In the genomic region with DNA sequence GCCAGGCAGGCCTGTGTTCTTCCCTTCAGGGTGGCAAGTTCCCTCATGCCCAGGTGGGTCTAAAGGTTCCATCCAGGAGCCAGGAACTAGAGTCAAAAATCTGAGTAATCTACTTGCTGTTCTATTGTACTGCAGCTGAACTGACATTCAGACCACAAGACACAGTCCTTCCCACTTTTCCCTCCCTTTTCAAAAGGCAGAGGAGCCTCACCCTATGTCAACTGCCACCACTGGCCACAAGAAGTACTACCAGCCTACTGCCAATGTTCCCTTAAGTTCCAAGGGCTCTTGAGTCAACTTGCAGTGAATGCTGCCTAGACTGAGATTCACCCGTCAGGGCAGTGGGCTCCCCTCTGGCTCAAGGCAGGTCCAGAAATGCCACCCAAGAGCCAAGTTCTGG, we compare ENCODE assay signal across 15 cellular contexts.
DNase-seq lines count a peak whose midpoint lies in the region; ATAC-seq, FAIRE-seq and TF ChIP-seq lines count a peak whose summit lies in the region.
"Had no signal": no experiment of that assay in that cellular context is flagged by ENCODE, and none has a peak within 500 bp of the region (broad histone marks: within the 10 kb centered on the region; RNA-seq: fewer than 3 reads in every experiment).

No MANE protein-coding gene starts in this region.

- peak; percentile 14 for TF ChIP-seq CTCF in bronchial epithelial cell (IDR thresholded peaks at IDR 0.05; ENCODE audit: insufficient read depth, low read length, severe bottlenecking)
- TF ChIP-seq CTCF in ovary (IDR thresholded peaks at IDR 0.05): no peak

- H3K9me3 ChIP-seq in ovary: no peaks in the 10 kb centered on the region

- H3K4me3 ChIP-seq in bronchial epithelial cell (ENCODE audit: low read depth, low read length): no peak overlapping the region
- no peak overlapping the region for H3K4me3 ChIP-seq in ovary

- H3K27ac ChIP-seq in ovary: no peak overlapping the region

- DNase-seq in ELF-1 (ENCODE audit: low read depth, low spot score) (peak; percentile 36), HT1080 (ENCODE audit: low read depth) (peak; percentile 13), bronchial epithelial cell (ENCODE audit: low read depth) (peak; percentile 66), iPS DF 4.7 (ENCODE audit: extremely low read depth, low spot score) (peak; percentile 7), ovary (no peak), NCI-H2227 treated with DMSO at 0.1 percent for 48 hours (lab: John Stamatoyannopoulos, UW) (no peak)
- DNase-seq: CD8-positive, alpha-beta T cell; KG1; NCI-H1417 treated with DMSO at 0.1 percent for 48 hours; NCI-H2029; NCI-H526; NK-92 treated with Interleukin-12 subunit alpha and Interleukin-12 subunit beta, amount 100 ng/mL, for 24 hours had no signal

- H3K36me3 ChIP-seq in bronchial epithelial cell (ENCODE audit: control insufficient read depth, insufficient read depth, low read length) (no peaks in the 10 kb centered on the region), ovary (no peaks in the 10 kb centered on the region)

- H3K27me3 ChIP-seq in bronchial epithelial cell (ENCODE audit: control insufficient read depth, insufficient read depth, low read length) (no peaks in the 10 kb centered on the region), ovary (no peaks in the 10 kb centered on the region)

- WGBS in ovary, 3 donors: 68 to 75% (median 71%) methylated on average over 1 of the region's 1 CpG

- H3K4me1 ChIP-seq in ovary (ENCODE audit: insufficient read depth): no peaks in the 10 kb centered on the region

- intact Hi-C loops in ovary (cut with DNase I): no loop called here

- no peak for TF ChIP-seq POLR2A in ovary (IDR thresholded peaks at IDR 0.05)

- no peak for ATAC-seq in HG03159 (IDR thresholded peaks at IDR 0.05; ENCODE audit: unreplicated experiment)
- ATAC-seq: CD8-positive, alpha-beta T cell; HCT116 had no signal

- no peak for TF ChIP-seq EP300 in ovary (IDR thresholded peaks at IDR 0.05)

- peak; percentile 58 for FAIRE-seq in bronchial epithelial cell (lab: Jason Lieb, UNC)
- FAIRE-seq: D721Med had no signal

Comparison
In these comparisons a context has a peak if more than half of its experiments do, and no peak if none do; other contexts are left out.
1. DNase-seq: peak in ELF-1 (single experiment), HT1080 (single experiment), bronchial epithelial cell (single experiment) and iPS DF 4.7 (single experiment); none in ovary (0 of 5) and NCI-H2227 treated with DMSO at 0.1 percent for 48 hours (single experiment).